In the genomic region with DNA sequence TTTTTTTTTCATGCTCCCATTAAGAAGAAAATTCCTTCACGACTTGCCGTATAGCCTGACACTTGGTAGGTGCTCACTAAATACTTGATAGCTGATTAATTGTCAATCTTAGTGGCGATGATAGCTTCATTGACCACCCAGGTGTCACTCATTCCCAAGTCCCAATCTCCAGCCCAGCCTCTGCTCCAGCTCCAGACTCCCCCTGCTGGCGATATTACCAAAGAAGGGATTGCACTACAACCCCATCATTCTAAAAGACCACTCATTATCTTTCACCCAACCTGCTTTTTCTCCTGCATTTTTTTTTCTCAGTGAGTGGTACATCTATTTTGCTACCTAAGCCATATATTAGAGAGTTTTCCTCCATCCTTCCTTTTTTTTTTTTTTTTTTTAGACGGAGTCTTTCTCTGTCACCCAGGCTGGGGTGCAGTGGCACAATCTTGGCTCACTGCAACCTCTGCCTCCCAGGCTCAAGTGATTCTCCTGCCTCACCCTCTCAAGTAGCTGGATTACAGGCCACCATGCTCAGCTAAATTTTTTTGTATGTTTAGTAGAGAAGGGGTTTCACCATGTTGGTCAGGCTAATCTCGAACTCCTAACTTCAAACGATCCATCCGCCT, we compare ENCODE assay signal across 9 cellular contexts. TPM values are rescaled to one million over a fixed set of nuclear protein-coding genes. Genes with fewer than 3 reads are reported as not detected.
DNase-seq lines count a peak whose midpoint lies in the region; ATAC-seq lines count a peak whose summit lies in the region.
"Had no signal": no experiment of that assay in that cellular context is flagged by ENCODE, and none has a peak within 500 bp of the region (broad histone marks: within the 10 kb centered on the region; RNA-seq: fewer than 3 reads in every experiment).

No MANE protein-coding gene starts in this region.

- intact Hi-C loops in sciatic nerve (cut with DNase I) = no loop called here

- ATAC-seq in HG02678 (IDR thresholded peaks at IDR 0.05; ENCODE audit: unreplicated experiment) = peak; percentile 53
- ATAC-seq in sciatic nerve = peak; percentile 77
- ATAC-seq in GM21737 (IDR thresholded peaks at IDR 0.05; ENCODE audit: unreplicated experiment) = no peak

- DNase-seq in NCI-H2107 treated with DMSO at 0.1 percent for 48 hours (lab: John Stamatoyannopoulos, UW; ENCODE audit: unreplicated experiment) = peak; percentile 59
- no peak for DNase-seq in NCI-H2107 (lab: John Stamatoyannopoulos, UW)
- peak; percentile 0 for DNase-seq in NCI-H748 treated with DMSO at 0.1 percent for 48 hours (lab: John Stamatoyannopoulos, UW)
- DNase-seq in activated T-cell treated with anti-CD3 and anti-CD28 coated beads, Interleukin-2, amount 50 U/mL, for 1 hour = peak; percentile 18
- DNase-seq in globus pallidus (ENCODE audit: low spot score) = peak; percentile 47
- peak; percentile 62 for DNase-seq in sciatic nerve (ENCODE audit: low spot score)

RNA-seq across cellular contexts. Expression of a gene that starts 19.5 kb away (rescaled TPM):
- total RNA-seq in sciatic nerve = 41.1 TPM

RNA-seq across cellular contexts. Expression of a gene that starts 20.6 kb away (rescaled TPM):
- total RNA-seq in sciatic nerve = 2.8 TPM
- total RNA-seq: aorta had no signal

RNA-seq across cellular contexts. Expression of a gene that starts 41.3 kb away (rescaled TPM):
- total RNA-seq in sciatic nerve = 173 TPM
